Comparison of ENCODE assay signal across 8 cellular contexts in genomic region chr7:13981070-13981469, GRCh38. TPM values are rescaled to one million over a fixed set of nuclear protein-coding genes. Genes with fewer than 3 reads are reported as not detected.
DNase-seq lines count a peak whose midpoint lies in the region; ATAC-seq and TF ChIP-seq lines count a peak whose summit lies in the region.

No MANE protein-coding gene starts in this region.

- no peak for ATAC-seq in HG02852 (IDR thresholded peaks at IDR 0.05; ENCODE audit: unreplicated experiment)

- no peak overlapping the region for H3K9ac ChIP-seq in HUES6 (ENCODE audit: low read length)

- H3K4me3 ChIP-seq in HUES6 (ENCODE audit: low read depth, low read length) = no peak overlapping the region
- H3K4me3 ChIP-seq in brain microvascular endothelial cell (ENCODE audit: low read depth, low read length) = no peak overlapping the region
- H3K4me3 ChIP-seq in kidney epithelial cell (ENCODE audit: low read depth, low read length) = no peak overlapping the region
- H3K4me3 ChIP-seq in WERI-Rb-1 (ENCODE audit: low read depth, low read length) = no peak overlapping the region

- H3K4me1 ChIP-seq in HUES6 (ENCODE audit: control insufficient read depth, insufficient read depth, low read length) = peaks cover 62% of the 10 kb centered on the region

- DNase-seq in A172 (ENCODE audit: low spot score) (peak; percentile 97), brain microvascular endothelial cell (peak; percentile 93), kidney epithelial cell (ENCODE audit: low read depth) (peak; percentile 96), HuH-7 (ENCODE audit: low spot score) (no peak), NCI-H1092 treated with DMSO at 0.1 percent for 48 hours (lab: John Stamatoyannopoulos, UW) (no peak), WERI-Rb-1 (no peak)

- H3K36me3 ChIP-seq in HUES6 (ENCODE audit: control insufficient read depth, insufficient read depth, low read length) (peaks cover 11% of the 10 kb centered on the region), brain microvascular endothelial cell (replicated peaks) (no peaks in the 10 kb centered on the region), kidney epithelial cell (ENCODE audit: control insufficient read depth, insufficient read depth, low read length) (no peaks in the 10 kb centered on the region), WERI-Rb-1 (no peaks in the 10 kb centered on the region)

- in situ Hi-C loops in brain microvascular endothelial cell (cut with HindIII; ENCODE audit: low pct_ligation_motif_present, low sequenced_read_pairs) = no loop called here

- H3K9me3 ChIP-seq in HUES6 (ENCODE audit: control insufficient read depth, insufficient read depth, low read depth, low read length) = no peaks in the 10 kb centered on the region
- H3K9me3 ChIP-seq in WERI-Rb-1 (ENCODE audit: severe bottlenecking) = no peaks in the 10 kb centered on the region

- no peaks in the 10 kb centered on the region for H3K27me3 ChIP-seq in HUES6 (ENCODE audit: control insufficient read depth, insufficient read depth, low read length)
- no peaks in the 10 kb centered on the region for H3K27me3 ChIP-seq in brain microvascular endothelial cell (replicated peaks)
- no peaks in the 10 kb centered on the region for H3K27me3 ChIP-seq in kidney epithelial cell (ENCODE audit: control insufficient read depth, insufficient read depth, low read length)
- no peaks in the 10 kb centered on the region for H3K27me3 ChIP-seq in WERI-Rb-1 (ENCODE audit: insufficient read depth, low read depth, severe bottlenecking)

- TF ChIP-seq CTCF in brain microvascular endothelial cell (IDR thresholded peaks at IDR 0.05; ENCODE audit: low read depth, low read length, missing control alignments) (no peak), kidney epithelial cell (IDR thresholded peaks at IDR 0.05; ENCODE audit: insufficient read depth, low read length, poor library complexity, severe bottlenecking) (no peak), WERI-Rb-1 (IDR thresholded peaks at IDR 0.05; ENCODE audit: low read depth, low read length) (no peak)

- 0 out of 2 replicates have a peak overlapping the region, but pooled peaks have one; percentile 1 for H3K27ac ChIP-seq in HUES6 (ENCODE audit: low read depth, low read length)
- H3K27ac ChIP-seq in brain microvascular endothelial cell = peak overlapping the region; percentile 45
- no peak overlapping the region for H3K27ac ChIP-seq in WERI-Rb-1

RNA-seq across cellular contexts. Expression of gene ETV1, which starts 8.4 kb away (rescaled TPM):
- total RNA-seq in A172 (2014; rRNA removed; shearing (Covaris generic)) = 5.2 and 9.8 TPM in 2 replicates
- 3.8 and 6.1 TPM in 2 replicates for total RNA-seq in kidney epithelial cell

Comparison
In these comparisons a context has a peak if more than half of its experiments do, and no peak if none do; other contexts are left out.
1. DNase-seq: peak in A172 (single experiment), brain microvascular endothelial cell (single experiment) and kidney epithelial cell (single experiment); none in HuH-7 (single experiment), NCI-H1092 treated with DMSO at 0.1 percent for 48 hours (single experiment) and WERI-Rb-1 (single experiment).